Comparison of ENCODE assay signal across 8 cellular contexts in genomic region chr9:72038890-72039410, GRCh38. TPM values are rescaled to one million over a fixed set of nuclear protein-coding genes. Genes with fewer than 3 reads are reported as not detected.
DNase-seq lines count a peak whose midpoint lies in the region; ATAC-seq and TF ChIP-seq lines count a peak whose summit lies in the region.

No MANE protein-coding gene starts in this region.

- H3K4me3 Mint-ChIP-seq in activated naive CD8-positive, alpha-beta T cell treated with anti-CD3 and anti-CD28 coated beads for 36 hours = no peak overlapping the region

- H3K79me2 ChIP-seq in Loucy (ENCODE audit: insufficient read depth, low read length) = no peaks in the 10 kb centered on the region

- no peaks in the 10 kb centered on the region for H4K20me1 ChIP-seq in Loucy (ENCODE audit: insufficient read depth, low read length, poor library complexity, severe bottlenecking)

- no peaks in the 10 kb centered on the region for H3K9me3 ChIP-seq in Loucy (ENCODE audit: insufficient read depth, low read depth, low read length)

- no peaks in the 10 kb centered on the region for H3K36me3 Mint-ChIP-seq in activated naive CD8-positive, alpha-beta T cell treated with anti-CD3 and anti-CD28 coated beads for 36 hours

- H3K9ac ChIP-seq in Loucy (ENCODE audit: low read depth, low read length, poor library complexity, severe bottlenecking) = no peak overlapping the region

- ATAC-seq in GM21786 (IDR thresholded peaks at IDR 0.05; ENCODE audit: unreplicated experiment) = peak; percentile 49

- H3K27me3 ChIP-seq in Loucy (ENCODE audit: insufficient read depth, low read length, poor library complexity, severe bottlenecking) = no peaks in the 10 kb centered on the region

- H3K4me1 ChIP-seq in Loucy (ENCODE audit: insufficient read depth, low read length, poor library complexity, severe bottlenecking) = no peaks in the 10 kb centered on the region

- H3K9me2 ChIP-seq in Loucy (replicated peaks; ENCODE audit: low read depth, low read length) = no peaks in the 10 kb centered on the region

- H3K4me3 ChIP-seq in Loucy (ENCODE audit: low read length, poor library complexity, severe bottlenecking) = no peak overlapping the region

- no peaks in the 10 kb centered on the region for H3K9me3 Mint-ChIP-seq in activated naive CD8-positive, alpha-beta T cell treated with anti-CD3 and anti-CD28 coated beads for 36 hours

- no peak overlapping the region for H3K27ac Mint-ChIP-seq in activated naive CD8-positive, alpha-beta T cell treated with anti-CD3 and anti-CD28 coated beads for 36 hours

- TF ChIP-seq CTCF in Loucy (conservative IDR thresholded peaks at IDR 0.05; ENCODE audit: low read length) = peak; percentile 96

- H3K36me3 ChIP-seq in Loucy (ENCODE audit: insufficient read depth, low read length) = no peaks in the 10 kb centered on the region

- H3K27me3 Mint-ChIP-seq in activated naive CD8-positive, alpha-beta T cell treated with anti-CD3 and anti-CD28 coated beads for 36 hours = peaks cover 8% of the 10 kb centered on the region

- H2AFZ ChIP-seq in Loucy (ENCODE audit: low read length) = peak overlapping the region; percentile 53; the same call in 1 of the 2 replicates

- H3K4me1 Mint-ChIP-seq in activated naive CD8-positive, alpha-beta T cell treated with anti-CD3 and anti-CD28 coated beads for 36 hours = peaks cover 7% of the 10 kb centered on the region

- DNase-seq in ELF-1 (ENCODE audit: low read depth, low spot score) (peak; percentile 92), SKM-1 treated with dmso at 0.1 percent for 144 hours (lab: John Stamatoyannopoulos, UW; ENCODE audit: unreplicated experiment) (peak; percentile 31), cardiac septum (ENCODE audit: low spot score) (peak; percentile 83), pulmonary artery endothelial cell (ENCODE audit: low read depth, low spot score) (peak; percentile 7), GOT3 (lab: John Stamatoyannopoulos, UW) (no peak)
- peak; percentile 63 for DNase-seq in activated naive CD8-positive, alpha-beta T cell treated with anti-CD3 and anti-CD28 coated beads for 36 hours

- intact Hi-C loops in cardiac septum (cut with DNase I) = loop anchor here (1.0 to 10.0 kb wide), 2 partner anchors 232 to 786 kb away; no protein-coding TSS in a partner anchor

- no peak overlapping the region for H3K4me2 ChIP-seq in Loucy (ENCODE audit: low read depth, low read length, poor library complexity, severe bottlenecking)

- H3F3A ChIP-seq in Loucy (ENCODE audit: low read depth) = no peaks in the 10 kb centered on the region

RNA-seq across cellular contexts. Expression of gene C9orf57, which starts 21.5 kb away (rescaled TPM):
- total RNA-seq in activated naive CD8-positive, alpha-beta T cell treated with anti-CD3 and anti-CD28 coated beads for 36 hours = not detected
- total RNA-seq in cardiac septum (not detected), pulmonary artery endothelial cell (not detected in 2 replicates)
